In genomic region chr7:79199266-79199665, GRCh38 we compare ENCODE assay signal across 19 cellular contexts.
"Had no signal": no experiment of that assay in that cellular context is flagged by ENCODE, and none has a peak within 500 bp of the region (broad histone marks: within the 10 kb centered on the region; RNA-seq: fewer than 3 reads in every experiment).

No MANE protein-coding gene starts in this region.

- H3K27ac Mint-ChIP-seq: activated CD4-positive, alpha-beta T cell treated with anti-CD3 and anti-CD28 coated beads, Interleukin-2, amount 10 ng/mL, durations not matched to agents 7 days and 5 days; activated naive CD4-positive, alpha-beta T cell treated with anti-CD3 and anti-CD28 coated beads for 36 hours; naive thymus-derived CD8-positive, alpha-beta T cell; stimulated activated naive B cell treated with anti-CD40 and anti-IgM and Interleukin-4, amounts not matched to agents 10 μg/mL and 1 μg/mL and 100 μg/mL, for 72 hours had no signal

- H3K27ac ChIP-seq: coronary artery, heart right ventricle, ovary, sigmoid colon, thoracic aorta, upper lobe of right lung had no signal

- H3K4me3 Mint-ChIP-seq: activated CD4-positive, alpha-beta T cell treated with anti-CD3 and anti-CD28 coated beads, Interleukin-2, amount 10 ng/mL, durations not matched to agents 7 days and 5 days; activated naive CD4-positive, alpha-beta T cell treated with anti-CD3 and anti-CD28 coated beads for 36 hours; activated T-cell treated with anti-CD3 and anti-CD28 coated beads, Interleukin-2, amount 50 U/mL, for 4 hours; central memory CD8-positive, alpha-beta T cell; naive thymus-derived CD8-positive, alpha-beta T cell; stimulated activated naive B cell treated with anti-CD40 and anti-IgM and Interleukin-4, amounts not matched to agents 10 μg/mL and 1 μg/mL and 100 μg/mL, for 72 hours had no signal

- H3K36me3 ChIP-seq: heart right ventricle, ovary, sigmoid colon, thoracic aorta, upper lobe of right lung had no signal

- H3K9me3 ChIP-seq: mucosa of descending colon, ovary, sigmoid colon, thoracic aorta, upper lobe of right lung had no signal

- H3K4me1 ChIP-seq: heart right ventricle, upper lobe of right lung had no signal

- DNase-seq: activated CD4-positive, alpha-beta T cell treated with anti-CD3 and anti-CD28 coated beads, Interleukin-2, amount 10 ng/mL, durations not matched to agents 7 days and 5 days; activated CD8-positive, alpha-beta memory T cell treated with anti-CD3 and anti-CD28 coated beads, Interleukin-2, amount 50 U/mL, for 4 hours; activated naive CD4-positive, alpha-beta T cell treated with anti-CD3 and anti-CD28 coated beads for 36 hours; activated T-cell treated with anti-CD3 and anti-CD28 coated beads, Interleukin-2, amount 50 U/mL, for 4 hours; aorta; heart right ventricle; kidney glomerular epithelial cell; left ventricle myocardium superior; mesenchymal stem cell; mucosa of descending colon; naive thymus-derived CD8-positive, alpha-beta T cell; ovary; sigmoid colon; stimulated activated naive B cell treated with anti-CD40 and anti-IgM and Interleukin-4, amounts not matched to agents 10 μg/mL and 1 μg/mL and 100 μg/mL, for 72 hours; T1000; upper lobe of right lung had no signal

- H3K27me3 Mint-ChIP-seq: activated CD4-positive, alpha-beta T cell treated with anti-CD3 and anti-CD28 coated beads, Interleukin-2, amount 10 ng/mL, durations not matched to agents 7 days and 5 days; central memory CD8-positive, alpha-beta T cell; stimulated activated naive B cell treated with anti-CD40 and anti-IgM and Interleukin-4, amounts not matched to agents 10 μg/mL and 1 μg/mL and 100 μg/mL, for 72 hours had no signal

- H3K4me1 Mint-ChIP-seq: activated CD4-positive, alpha-beta T cell treated with anti-CD3 and anti-CD28 coated beads, Interleukin-2, amount 10 ng/mL, durations not matched to agents 7 days and 5 days; central memory CD8-positive, alpha-beta T cell; naive thymus-derived CD8-positive, alpha-beta T cell; stimulated activated naive B cell treated with anti-CD40 and anti-IgM and Interleukin-4, amounts not matched to agents 10 μg/mL and 1 μg/mL and 100 μg/mL, for 72 hours had no signal

- H3K36me3 Mint-ChIP-seq: naive thymus-derived CD8-positive, alpha-beta T cell; stimulated activated naive B cell treated with anti-CD40 and anti-IgM and Interleukin-4, amounts not matched to agents 10 μg/mL and 1 μg/mL and 100 μg/mL, for 72 hours had no signal

- H3K4me3 ChIP-seq: coronary artery, heart right ventricle, mucosa of descending colon, ovary, sigmoid colon, thoracic aorta, upper lobe of right lung had no signal

- ATAC-seq: activated T-cell treated with anti-CD3 and anti-CD28 coated beads, Interleukin-2, amount 50 U/mL, for 4 hours; heart right ventricle; left ventricle myocardium superior; mucosa of descending colon; naive thymus-derived CD8-positive, alpha-beta T cell; upper lobe of right lung had no signal

- H3K9me3 Mint-ChIP-seq: activated CD4-positive, alpha-beta T cell treated with anti-CD3 and anti-CD28 coated beads, Interleukin-2, amount 10 ng/mL, durations not matched to agents 7 days and 5 days; activated naive CD4-positive, alpha-beta T cell treated with anti-CD3 and anti-CD28 coated beads for 36 hours had no signal

- H3K27me3 ChIP-seq: heart right ventricle, ovary, sigmoid colon, upper lobe of right lung had no signal
